Comparison of ENCODE assay signal across 23 cellular contexts in the genomic region with DNA sequence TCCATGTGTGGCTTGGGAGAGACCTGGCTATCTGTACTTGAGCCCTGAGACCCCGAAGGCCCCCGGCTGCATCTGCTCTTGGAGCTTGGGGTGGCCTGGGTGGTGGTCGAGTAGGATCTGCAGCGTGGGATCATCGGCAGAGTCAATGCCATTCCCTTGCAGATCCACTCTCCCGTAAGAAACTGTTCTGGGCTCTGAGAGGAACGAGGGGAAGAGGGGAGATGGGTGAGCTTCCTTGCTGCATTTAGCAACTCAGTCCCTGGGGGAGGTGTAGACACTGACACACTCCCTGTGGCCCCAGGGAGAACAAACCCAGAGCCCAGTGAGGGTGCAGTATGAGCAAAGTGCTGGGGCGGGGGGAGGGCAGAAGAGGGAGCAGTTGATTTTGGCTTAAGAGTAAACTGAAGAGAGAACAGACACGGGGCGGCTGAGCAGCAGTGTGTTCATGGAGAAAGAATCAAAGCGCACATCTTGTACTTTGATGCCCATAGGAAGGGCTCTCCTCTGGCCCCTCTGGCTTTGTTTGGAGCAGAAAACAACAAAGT. TPM values are rescaled to one million over a fixed set of nuclear protein-coding genes. Genes with fewer than 3 reads are reported as not detected.
DNase-seq lines count a peak whose midpoint lies in the region; ATAC-seq and TF ChIP-seq lines count a peak whose summit lies in the region.
"Had no signal": no experiment of that assay in that cellular context is flagged by ENCODE, and none has a peak within 500 bp of the region (broad histone marks: within the 10 kb centered on the region; RNA-seq: fewer than 3 reads in every experiment).

No MANE protein-coding gene starts in this region.

- peak overlapping the region; percentile 67 for H3K4me2 ChIP-seq in BLaER1
- H3K4me2 ChIP-seq in MM.1S (ENCODE audit: low read depth, low read length): peak overlapping the region; percentile 7; the same call in 1 of the 2 replicates

- H3K4me3 Mint-ChIP-seq in endodermal cell: no peak overlapping the region
- H3K4me3 Mint-ChIP-seq: activated CD4-positive, alpha-beta T cell treated with anti-CD3 and anti-CD28 coated beads for 36 hours; activated naive CD8-positive, alpha-beta T cell treated with anti-CD3 and anti-CD28 coated beads, Interleukin-2, amount 10 ng/mL, durations not matched to agents 7 days and 5 days; activated T-helper 17 cell treated with anti-CD3 and anti-CD28 coated beads, Interleukin-2, amount 50 U/mL, for 72 hours; CD14-positive monocyte; stimulated activated naive CD8-positive, alpha-beta T cell treated with anti-CD3 and anti-CD28 coated beads, Interleukin-15, Interleukin-2, amounts not matched to agents 100 ng/mL and 50 ng/mL, for 24 hours had no signal

- H3K9me3 ChIP-seq in BLaER1 (no peaks in the 10 kb centered on the region), MM.1S (replicated peaks; ENCODE audit: insufficient read depth, low read length) (no peaks in the 10 kb centered on the region), endodermal cell (ENCODE audit: control insufficient read depth, low read length) (no peaks in the 10 kb centered on the region), ovary (no peaks in the 10 kb centered on the region)

- H3K27ac Mint-ChIP-seq in endodermal cell: peak overlapping the region; percentile 67
- H3K27ac Mint-ChIP-seq: activated CD4-positive, alpha-beta T cell treated with anti-CD3 and anti-CD28 coated beads for 36 hours; activated naive CD8-positive, alpha-beta T cell treated with anti-CD3 and anti-CD28 coated beads, Interleukin-2, amount 10 ng/mL, durations not matched to agents 7 days and 5 days; activated T-helper 17 cell treated with anti-CD3 and anti-CD28 coated beads, Interleukin-2, amount 50 U/mL, for 72 hours; CD14-positive monocyte; stimulated activated naive CD8-positive, alpha-beta T cell treated with anti-CD3 and anti-CD28 coated beads, Interleukin-15, Interleukin-2, amounts not matched to agents 100 ng/mL and 50 ng/mL, for 24 hours had no signal

- ATAC-seq in GM18505 (IDR thresholded peaks at IDR 0.05; ENCODE audit: unreplicated experiment) (no peak), left cardiac atrium (no peak)
- ATAC-seq: activated CD4-positive, alpha-beta T cell treated with anti-CD3 and anti-CD28 coated beads for 36 hours; activated T-helper 17 cell treated with anti-CD3 and anti-CD28 coated beads, Interleukin-2, amount 50 U/mL, for 72 hours; left colon had no signal

- H3F3A ChIP-seq in MM.1S (ENCODE audit: insufficient read depth, low read length): no peaks in the 10 kb centered on the region

- intact Hi-C loops in ovary (cut with DNase I): loop anchor here in 2 of 4 donors (5.0 kb wide), 2 partner anchors 35 to 60 kb away; no protein-coding TSS in a partner anchor
- intact Hi-C loops in left cardiac atrium (cut with DNase I): no loop called here

- H2AFZ ChIP-seq in MM.1S (ENCODE audit: low read length): no peak overlapping the region

- no peak for TF ChIP-seq CTCF in MM.1S (IDR thresholded peaks at IDR 0.05; ENCODE audit: low read length)
- no peak for TF ChIP-seq CTCF in endodermal cell (conservative IDR thresholded peaks at IDR 0.05)
- no peak for TF ChIP-seq CTCF in ovary (IDR thresholded peaks at IDR 0.05)

- no peaks in the 10 kb centered on the region for H3K9me3 Mint-ChIP-seq in endodermal cell
- H3K9me3 Mint-ChIP-seq: activated naive CD8-positive, alpha-beta T cell treated with anti-CD3 and anti-CD28 coated beads, Interleukin-2, amount 10 ng/mL, durations not matched to agents 7 days and 5 days; activated T-helper 17 cell treated with anti-CD3 and anti-CD28 coated beads, Interleukin-2, amount 50 U/mL, for 72 hours; CD14-positive monocyte; stimulated activated naive CD8-positive, alpha-beta T cell treated with anti-CD3 and anti-CD28 coated beads, Interleukin-15, Interleukin-2, amounts not matched to agents 100 ng/mL and 50 ng/mL, for 24 hours had no signal

- 65 to 72% methylated on average over 7 to 11 of the region's 11 CpGs for WGBS in endodermal cell (ENCODE audit: insufficient coverage in 1 of 2, insufficient read length in 1 of 2), 2 experiments
- 12 to 14% (median 14%) methylated on average over 10 to 11 of the region's 11 CpGs for WGBS in ovary, 3 donors

- H3K36me3 Mint-ChIP-seq in endodermal cell (ENCODE audit: low read depth): no peaks in the 10 kb centered on the region
- H3K36me3 Mint-ChIP-seq: activated naive CD8-positive, alpha-beta T cell treated with anti-CD3 and anti-CD28 coated beads, Interleukin-2, amount 10 ng/mL, durations not matched to agents 7 days and 5 days; CD14-positive monocyte had no signal

- H3K4me1 Mint-ChIP-seq in endodermal cell: peaks cover 56% of the 10 kb centered on the region
- H3K4me1 Mint-ChIP-seq: activated CD4-positive, alpha-beta T cell treated with anti-CD3 and anti-CD28 coated beads for 36 hours; activated naive CD8-positive, alpha-beta T cell treated with anti-CD3 and anti-CD28 coated beads, Interleukin-2, amount 10 ng/mL, durations not matched to agents 7 days and 5 days; activated T-helper 17 cell treated with anti-CD3 and anti-CD28 coated beads, Interleukin-2, amount 50 U/mL, for 72 hours; CD14-positive monocyte had no signal

- no peaks in the 10 kb centered on the region for H3K79me2 ChIP-seq in MM.1S (ENCODE audit: low read length)

- H3K36me3 ChIP-seq in BLaER1: no peaks in the 10 kb centered on the region
- no peaks in the 10 kb centered on the region for H3K36me3 ChIP-seq in MM.1S (replicated peaks; ENCODE audit: insufficient read depth, low read length)
- peaks cover 20% of the 10 kb centered on the region for H3K36me3 ChIP-seq in endodermal cell (ENCODE audit: control insufficient read depth, insufficient read depth, low read length)
- no peaks in the 10 kb centered on the region for H3K36me3 ChIP-seq in ovary

- H3K4me1 ChIP-seq in BLaER1 (peaks cover 32% of the 10 kb centered on the region), MM.1S (ENCODE audit: low read length) (peaks cover 9% of the 10 kb centered on the region), endodermal cell (ENCODE audit: control insufficient read depth, insufficient read depth, low read length) (peaks cover 29% of the 10 kb centered on the region), ovary (ENCODE audit: insufficient read depth) (peaks cover 10% of the 10 kb centered on the region)

- H3K9ac ChIP-seq in BLaER1: no peak overlapping the region
- H3K9ac ChIP-seq in MM.1S (ENCODE audit: low read length): no peak overlapping the region
- H3K9ac ChIP-seq in endodermal cell (ENCODE audit: extremely low read depth, low read length, poor library complexity, severe bottlenecking): no peak overlapping the region

- H3K9me2 ChIP-seq in MM.1S (replicated peaks; ENCODE audit: insufficient read depth, low read length): no peaks in the 10 kb centered on the region

- no peak for DNase-seq in MM.1S
- DNase-seq in endodermal cell: no peak
- peak in 2 of 5 donors; percentile 43 to 49 for DNase-seq in ovary
- no peak for DNase-seq in activated effector memory CD4-positive, alpha-beta T cell treated with anti-CD3 and anti-CD28 coated beads, Interleukin-2, amount 50 U/mL, for 16 hours
- no peak for DNase-seq in NCI-H2081 treated with DMSO at 0.1 percent for 48 hours (lab: John Stamatoyannopoulos, UW)
- no peak for DNase-seq in left cardiac atrium
- DNase-seq: ACHN; activated CD4-positive, alpha-beta T cell treated with anti-CD3 and anti-CD28 coated beads for 36 hours; activated naive CD8-positive, alpha-beta T cell treated with anti-CD3 and anti-CD28 coated beads, Interleukin-2, amount 10 ng/mL, durations not matched to agents 7 days and 5 days; DMS 273 treated with DMSO at 0.1 percent for 48 hours; effector CD8-positive, alpha-beta T cell; GF-D8; left colon; midbrain; NCI-H1048; NCI-H2029; NCI-H446; stimulated activated CD4-positive, alpha-beta T cell treated with anti-CD3 and anti-CD28 coated beads, Interleukin-4, amount 100 ng/mL, for 1 hour had no signal

- H3K27me3 Mint-ChIP-seq in endodermal cell (ENCODE audit: insufficient read depth): no peaks in the 10 kb centered on the region

- H3K4me3 ChIP-seq in BLaER1: no peak overlapping the region
- no peak overlapping the region for H3K4me3 ChIP-seq in MM.1S (ENCODE audit: low read length)
- H3K4me3 ChIP-seq in endodermal cell (ENCODE audit: low read length): no peak overlapping the region
- H3K4me3 ChIP-seq in ovary: peak overlapping the region; percentile 38

- no peak for TF ChIP-seq EP300 in ovary (IDR thresholded peaks at IDR 0.05)

- H4K20me1 ChIP-seq in BLaER1: no peaks in the 10 kb centered on the region
- no peaks in the 10 kb centered on the region for H4K20me1 ChIP-seq in MM.1S (ENCODE audit: insufficient read depth, low read length)

- TF ChIP-seq POLR2A in ovary (IDR thresholded peaks at IDR 0.05) (no peak), GM18505 (IDR thresholded peaks at IDR 0.05; ENCODE audit: borderline replicate concordance, extremely low read depth, insufficient read depth, insufficient read length) (no peak)

- H3K27me3 ChIP-seq in BLaER1: no peaks in the 10 kb centered on the region
- H3K27me3 ChIP-seq in MM.1S (replicated peaks; ENCODE audit: insufficient read depth, low read length): no peaks in the 10 kb centered on the region
- H3K27me3 ChIP-seq in endodermal cell (ENCODE audit: control insufficient read depth, insufficient read depth, low read length, poor library complexity, severe bottlenecking): no peaks in the 10 kb centered on the region
- no peaks in the 10 kb centered on the region for H3K27me3 ChIP-seq in ovary

- H3K27ac ChIP-seq in BLaER1: no peak overlapping the region
- H3K27ac ChIP-seq in MM.1S (ENCODE audit: low read length): no peak overlapping the region
- peak overlapping the region; percentile 21 for H3K27ac ChIP-seq in endodermal cell (ENCODE audit: low read depth, low read length)
- H3K27ac ChIP-seq in ovary: peak overlapping the region; percentile 46 to 87

RNA-seq across cellular contexts. Expression of a gene that starts 8.5 kb away (rescaled TPM):
- total RNA-seq in endodermal cell (100 to 1,000 TPM in 1 of 2 donors, 10 to 100 TPM in 1; 86.4 to 106 TPM), ovary (100 to 1,000 TPM; 219 to 723 (median 335) TPM), left cardiac atrium (1 to 10 TPM; 7.2 to 9.6 TPM)
- 37.0 TPM for polyA plus RNA-seq in endodermal cell (2013, experiment 1 of 2)
- 37.3 TPM for polyA plus RNA-seq in endodermal cell (2013, experiment 2 of 2)
- 100 to 1,000 TPM; 104 to 228 TPM for polyA plus RNA-seq in ovary
- polyA plus RNA-seq: CD14-positive monocyte had no signal

Comparison
In these comparisons a context has a peak if more than half of its experiments do, and no peak if none do; other contexts are left out.
1. H3K27ac ChIP-seq: peak in endodermal cell (single experiment) and ovary (2 of 2); none in BLaER1 (single experiment) and MM.1S (single experiment).
2. RNA of a gene that starts 8.5 kb away (total RNA-seq): 219 to 723 TPM in ovary and 86.4 to 106 TPM in endodermal cell; 7.2 to 9.6 TPM in left cardiac atrium; every median in the first group is over 4 times any median in the second.